Comparison of ENCODE assay signal across 8 cellular contexts in the genomic region with DNA sequence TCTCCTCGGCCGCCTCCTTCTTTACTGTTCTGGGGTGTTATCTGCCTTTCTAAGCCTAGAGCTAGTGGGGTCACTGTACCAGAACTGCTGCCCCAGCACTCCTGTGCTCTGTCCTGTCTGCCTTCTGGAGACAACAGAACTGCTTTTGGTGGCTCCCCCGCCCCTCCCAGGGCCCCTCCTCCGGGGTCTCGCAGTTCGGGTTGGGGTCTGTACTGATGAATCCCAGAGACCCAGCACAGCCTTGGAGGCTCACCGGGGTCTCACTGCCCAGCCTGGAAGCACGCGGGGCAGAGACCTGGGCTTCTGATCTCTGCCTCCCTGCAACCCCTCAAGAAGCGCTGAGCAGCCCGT. TPM values are rescaled to one million over a fixed set of nuclear protein-coding genes. Genes with fewer than 3 reads are reported as not detected.
DNase-seq lines count a peak whose midpoint lies in the region; ATAC-seq and TF ChIP-seq lines count a peak whose summit lies in the region.

No MANE protein-coding gene starts in this region.

- CTCF ChIA-PET in HCT116 (lab: Charles Lee) = interaction anchor here (0.7 to 6.8 kb wide), 12 partner anchors 9 to 235 kb away, joined by 3 to 51 read pairs (median 6); a partner anchor contains a TSS
- CTCF ChIA-PET in activated CD8-positive, alpha-beta T cell treated with anti-CD3 and anti-CD28 coated beads, Interleukin-2, amount 10 ng/mL, durations not matched to agents 7 days and 5 days (lab: Charles Lee) = interaction anchor here (0.7 to 5.9 kb wide), 42 partner anchors 8 to 491 kb away, joined by 3 to 122 read pairs (median 6); a partner anchor contains a TSS

- no TSS peak for BruUV-seq in HCT116 (replicated peaks; lab: Mats Ljungman, UMichigan)

- intact Hi-C loops in HCT116 (cut with micrococcal nuclease) = loop anchor here (1.0 kb wide), 4 partner anchors 105 to 502 kb away; a partner anchor contains a TSS

- TF ChIP-seq POLR2A in HCT116 (IDR thresholded peaks at IDR 0.05; ENCODE audit: borderline replicate concordance, extremely low read depth, insufficient read depth, insufficient read length) = no peak

- no peak for TF ChIP-seq CTCF in HCT116 (IDR thresholded peaks at IDR 0.05 in 2 of 3, conservative IDR thresholded peaks at IDR 0.05 in 1 of 3; ENCODE audit: borderline replicate concordance in 1 of 3, insufficient read depth in 1 of 3, low read depth in 2 of 3, low read length in 2 of 3)
- TF ChIP-seq CTCF in hepatocyte (IDR thresholded peaks at IDR 0.05; ENCODE audit: poor library complexity) = no peak
- no peak for TF ChIP-seq CTCF in smooth muscle cell (IDR thresholded peaks at IDR 0.05; ENCODE audit: borderline replicate concordance, insufficient read depth, poor library complexity, severe bottlenecking)

- H3F3A ChIP-seq in smooth muscle cell (ENCODE audit: low read depth) = no peaks in the 10 kb centered on the region

- H3K9me3 ChIP-seq in HCT116 (ENCODE audit: control insufficient read depth in 1 of 2, insufficient read depth in 1 of 2, low read depth in 1 of 2, low read length in 2 of 2) (no peaks in the 10 kb centered on the region), hepatocyte (ENCODE audit: low read depth) (no peaks in the 10 kb centered on the region), smooth muscle cell (replicated peaks; ENCODE audit: low read depth) (no peaks in the 10 kb centered on the region)

- ATAC-seq in HCT116 = no peak
- no peak for ATAC-seq in activated CD8-positive, alpha-beta T cell treated with anti-CD3 and anti-CD28 coated beads, Interleukin-2, amount 10 ng/mL, durations not matched to agents 7 days and 5 days
- ATAC-seq in GM19452 (IDR thresholded peaks at IDR 0.05; ENCODE audit: unreplicated experiment) = no peak
- no peak for ATAC-seq in HG02623 (IDR thresholded peaks at IDR 0.05; ENCODE audit: unreplicated experiment)
- no peak for ATAC-seq in GM19397 (IDR thresholded peaks at IDR 0.05; ENCODE audit: unreplicated experiment)

- H3K9me3 Mint-ChIP-seq in activated CD8-positive, alpha-beta T cell treated with anti-CD3 and anti-CD28 coated beads, Interleukin-2, amount 10 ng/mL, durations not matched to agents 7 days and 5 days (ENCODE audit: insufficient read depth) = no peaks in the 10 kb centered on the region

- H3K36me3 ChIP-seq in HCT116 (ENCODE audit: control insufficient read depth in 1 of 2, insufficient read depth in 2 of 2, low read length in 2 of 2) (no peaks in the 10 kb centered on the region), hepatocyte (replicated peaks; ENCODE audit: insufficient read depth, low read depth) (no peaks in the 10 kb centered on the region), smooth muscle cell (ENCODE audit: low read depth) (no peaks in the 10 kb centered on the region)

- no peak overlapping the region for H2AFZ ChIP-seq in HCT116 (ENCODE audit: low read depth, low read length, poor library complexity, severe bottlenecking)
- peak overlapping the region; percentile 6 for H2AFZ ChIP-seq in hepatocyte
- peak overlapping the region; percentile 91 for H2AFZ ChIP-seq in smooth muscle cell (ENCODE audit: low read depth)

- H3K9me2 ChIP-seq in HCT116 (ENCODE audit: insufficient read depth) (no peaks in the 10 kb centered on the region), hepatocyte (replicated peaks; ENCODE audit: insufficient read depth) (no peaks in the 10 kb centered on the region)

- no peak for DNase-seq in HCT116 (ENCODE audit: low read depth, low spot score)
- DNase-seq in activated CD8-positive, alpha-beta T cell treated with anti-CD3 and anti-CD28 coated beads, Interleukin-2, amount 10 ng/mL, durations not matched to agents 7 days and 5 days = no peak
- no peak for DNase-seq in hepatocyte (ENCODE audit: low spot score)
- no peak for DNase-seq in smooth muscle cell (lab: John Stamatoyannopoulos, UW; ENCODE audit: unreplicated experiment)
- no peak for DNase-seq in stimulated activated CD4-positive, alpha-beta T cell treated with anti-CD3 and anti-CD28 coated beads, Interleukin-2, amount 100 ng/mL, for 24 hours

- H3K27ac ChIP-seq in HCT116 (ENCODE audit: low read depth, low read length) = no peak overlapping the region; the same call in 1 of the 2 replicates
- H3K27ac ChIP-seq in hepatocyte = peak overlapping the region; percentile 54
- no peak overlapping the region for H3K27ac ChIP-seq in smooth muscle cell (ENCODE audit: low read depth)

- H3K36me3 Mint-ChIP-seq in activated CD8-positive, alpha-beta T cell treated with anti-CD3 and anti-CD28 coated beads, Interleukin-2, amount 10 ng/mL, durations not matched to agents 7 days and 5 days (ENCODE audit: low read depth) = no peaks in the 10 kb centered on the region

- peaks cover 12% of the 10 kb centered on the region for H3K4me1 Mint-ChIP-seq in activated CD8-positive, alpha-beta T cell treated with anti-CD3 and anti-CD28 coated beads, Interleukin-2, amount 10 ng/mL, durations not matched to agents 7 days and 5 days (ENCODE audit: low read depth)

- H3K27ac Mint-ChIP-seq in activated CD8-positive, alpha-beta T cell treated with anti-CD3 and anti-CD28 coated beads, Interleukin-2, amount 10 ng/mL, durations not matched to agents 7 days and 5 days = peak overlapping the region; percentile 51

- H3K4me3 ChIP-seq in HCT116 (replicated peaks in 1 of 2; ENCODE audit: low read depth in 1 of 2, low read length in 2 of 2) (no peak overlapping the region; a peak in 2 of 4 replicates), hepatocyte (no peak overlapping the region), smooth muscle cell (peak overlapping the region; percentile 56)

- H3K27me3 ChIP-seq in HCT116 (ENCODE audit: insufficient read depth, low read length) (no peaks in the 10 kb centered on the region), hepatocyte (no peaks in the 10 kb centered on the region), smooth muscle cell (ENCODE audit: low read depth) (peaks cover 6% of the 10 kb centered on the region)

- peak overlapping the region; percentile 43 for H3K9ac ChIP-seq in HCT116 (ENCODE audit: low read length)
- peak overlapping the region; percentile 43 for H3K9ac ChIP-seq in smooth muscle cell (ENCODE audit: low read depth)

- H4K20me1 ChIP-seq in HCT116 (ENCODE audit: insufficient read depth) (no peaks in the 10 kb centered on the region), hepatocyte (ENCODE audit: insufficient read depth, poor library complexity, severe bottlenecking) (no peaks in the 10 kb centered on the region), smooth muscle cell (ENCODE audit: low read depth) (no peaks in the 10 kb centered on the region)

- WGBS in hepatocyte (ENCODE audit: low lambda C conversion rate, missing lambda C conversion rate) = 59% methylated on average over 11 of the region's 11 CpGs
- 59% methylated on average over 11 of the region's 11 CpGs for WGBS in smooth muscle cell (ENCODE audit: low lambda C conversion rate)

- H3K4me1 ChIP-seq in HCT116 (ENCODE audit: control insufficient read depth in 1 of 2, insufficient read depth in 2 of 2, low read length in 2 of 2) (peaks cover 6 to 20% of the 10 kb centered on the region in 2 experiments; a peak in 3 of 4 replicates), hepatocyte (ENCODE audit: insufficient read depth) (peaks cover 29% of the 10 kb centered on the region), smooth muscle cell (ENCODE audit: low read depth) (peaks cover 17% of the 10 kb centered on the region)

- RAD21 ChIA-PET in HCT116 (lab: Charles Lee; ENCODE audit: low non-redundant PET in 1 of 2, low total read pairs in 2 of 2, uncharacterized antibody in 2 of 2, unreplicated experiment in 2 of 2) = interaction anchor here (1.3 to 2.9 kb wide), 6 partner anchors 49 to 200 kb away, joined by 3 to 14 read pairs (median 6); a partner anchor contains a TSS

- peak overlapping the region; percentile 48 for H3K4me3 Mint-ChIP-seq in activated CD8-positive, alpha-beta T cell treated with anti-CD3 and anti-CD28 coated beads, Interleukin-2, amount 10 ng/mL, durations not matched to agents 7 days and 5 days

- peaks cover 8% of the 10 kb centered on the region for H3K27me3 Mint-ChIP-seq in activated CD8-positive, alpha-beta T cell treated with anti-CD3 and anti-CD28 coated beads, Interleukin-2, amount 10 ng/mL, durations not matched to agents 7 days and 5 days (ENCODE audit: low read depth)

- TF ChIP-seq RAD21 in HCT116 (IDR thresholded peaks at IDR 0.05; ENCODE audit: low read depth) = no peak

- peak overlapping the region; percentile 63 for H3K4me2 ChIP-seq in HCT116 (ENCODE audit: low read length)
- peak overlapping the region; percentile 71 for H3K4me2 ChIP-seq in hepatocyte
- H3K4me2 ChIP-seq in smooth muscle cell = peak overlapping the region; percentile 89

- POLR2A ChIA-PET in HCT116 (lab: Charles Lee) = interaction anchor here (2.1 kb wide), 1 partner anchor 15 kb away, joined by 5 read pairs; no protein-coding TSS in a partner anchor
- POLR2A ChIA-PET in activated CD8-positive, alpha-beta T cell treated with anti-CD3 and anti-CD28 coated beads, Interleukin-2, amount 10 ng/mL, durations not matched to agents 7 days and 5 days (lab: Charles Lee) = interaction anchor here (0.6 kb wide), 2 partner anchors 306 to 643 kb away, joined by 3 read pairs; no protein-coding TSS in a partner anchor

- H3K79me2 ChIP-seq in HCT116 (ENCODE audit: insufficient read depth, low read length) (no peaks in the 10 kb centered on the region), hepatocyte (peaks cover 16% of the 10 kb centered on the region), smooth muscle cell (ENCODE audit: low read depth) (no peaks in the 10 kb centered on the region)

TF ChIP-seq in HCT116, 20 proteins besides CTCF, POLR2A, EP300 and RAD21 (continues in another document):
- no peak for TF ChIP-seq TCF7L2 (IDR thresholded peaks at IDR 0.05; ENCODE audit: borderline replicate concordance, extremely low read depth, insufficient read depth, insufficient read length)
- no peak for TF ChIP-seq SIN3A (IDR thresholded peaks at IDR 0.05; ENCODE audit: low read depth)
- no peak for TF ChIP-seq YY1 (IDR thresholded peaks at IDR 0.05; ENCODE audit: extremely low read depth, insufficient replicate concordance, low read depth, low read length)
- TF ChIP-seq SRF (IDR thresholded peaks at IDR 0.05; ENCODE audit: low read depth) = no peak
- no peak for TF ChIP-seq CBX3 (IDR thresholded peaks at IDR 0.05; ENCODE audit: low read depth)
- TF ChIP-seq FOSL1 (IDR thresholded peaks at IDR 0.05; ENCODE audit: low read depth) = no peak

RNA-seq across cellular contexts. Expression of a gene that starts 3.2 kb away (rescaled TPM):
- 13.1 TPM for total RNA-seq in HCT116 (2021; ENCODE audit: unreplicated experiment)
- polyA plus RNA-seq in HCT116 (2012) = 8.6 and 9.1 TPM in 2 replicates
- under 1 TPM; 0.26 to 0.29 TPM for total RNA-seq in activated CD8-positive, alpha-beta T cell treated with anti-CD3 and anti-CD28 coated beads, Interleukin-2, amount 10 ng/mL, durations not matched to agents 7 days and 5 days
- 14.3 and 31.5 TPM in 2 replicates for total RNA-seq in hepatocyte
- 12.4 and 14.3 TPM in 2 replicates for polyA plus RNA-seq in hepatocyte
- total RNA-seq in smooth muscle cell = 0.45 and 0.67 TPM in 2 replicates
- polyA plus RNA-seq in smooth muscle cell = 0.85 and 2.5 TPM in 2 replicates

RNA-seq across cellular contexts. Expression of a gene that starts 48.7 kb away (rescaled TPM):
- total RNA-seq in HCT116 (2021; ENCODE audit: unreplicated experiment) (69.3 TPM), hepatocyte (66.9 and 77.0 TPM in 2 replicates), smooth muscle cell (68.1 and 74.8 TPM in 2 replicates)
- polyA plus RNA-seq in HCT116 (2012) = 22.4 and 25.6 TPM in 2 replicates
- 10 to 100 TPM; 64.7 to 66.0 TPM for total RNA-seq in activated CD8-positive, alpha-beta T cell treated with anti-CD3 and anti-CD28 coated beads, Interleukin-2, amount 10 ng/mL, durations not matched to agents 7 days and 5 days
- polyA plus RNA-seq in hepatocyte (31.2 and 34.0 TPM in 2 replicates), smooth muscle cell (24.1 and 25.0 TPM in 2 replicates)
